Comparison of ENCODE assay signal across 18 cellular contexts in genomic region chr15:80770356-80770705, GRCh38. TPM values are rescaled to one million over a fixed set of nuclear protein-coding genes. Genes with fewer than 3 reads are reported as not detected.
"Had no signal": no experiment of that assay in that cellular context is flagged by ENCODE, and none has a peak within 500 bp of the region (broad histone marks: within the 10 kb centered on the region; RNA-seq: fewer than 3 reads in every experiment).

No MANE protein-coding gene starts in this region.

- H3K9ac ChIP-seq: parathyroid adenoma had no signal

- DNase-seq: activated naive CD4-positive, alpha-beta T cell treated with anti-CD3 and anti-CD28 coated beads for 36 hours; activated naive CD8-positive, alpha-beta T cell treated with anti-CD3 and anti-CD28 coated beads, Interleukin-2, amount 10 ng/mL, durations not matched to agents 7 days and 5 days; activated T-cell treated with anti-CD3 and anti-CD28 coated beads, Interleukin-2, amount 50 U/mL, for 24 hours; foreskin fibroblast; heart right ventricle; left colon; mucosa of descending colon; nephron progenitor cell; nucleus accumbens; small intestine; stimulated activated CD4-positive, alpha-beta T cell treated with anti-CD3 and anti-CD28 coated beads, Interleukin-15, amount 100 ng/mL, for 24 hours; stomach; T-helper 9 cell had no signal

- H3K9me3 ChIP-seq: heart right ventricle, mucosa of descending colon, stomach, suprapubic skin, tibial nerve had no signal

- H3K4me1 ChIP-seq: heart right ventricle, parathyroid adenoma, stomach, suprapubic skin, tibial nerve had no signal

- H2AFZ ChIP-seq: parathyroid adenoma had no signal

- H3K27ac ChIP-seq: cardiac muscle cell, epithelial cell of prostate, heart right ventricle, parathyroid adenoma, stomach, suprapubic skin, tibial nerve had no signal

- H3K4me3 ChIP-seq: cardiac muscle cell, heart right ventricle, mucosa of descending colon, stomach, suprapubic skin, tibial nerve had no signal

- H3K79me2 ChIP-seq: parathyroid adenoma had no signal

- H3K27me3 ChIP-seq: heart right ventricle, stomach, suprapubic skin, tibial nerve had no signal

- H3K36me3 ChIP-seq: cardiac muscle cell, heart right ventricle, stomach, suprapubic skin, tibial nerve had no signal

RNA-seq across cellular contexts. Expression of gene CEMIP, which starts 8.8 kb away (rescaled TPM):
- total RNA-seq: activated naive CD4-positive, alpha-beta T cell treated with anti-CD3 and anti-CD28 coated beads for 36 hours had no signal
